8 cellular contexts compared by ENCODE assay signal in the genomic region with DNA sequence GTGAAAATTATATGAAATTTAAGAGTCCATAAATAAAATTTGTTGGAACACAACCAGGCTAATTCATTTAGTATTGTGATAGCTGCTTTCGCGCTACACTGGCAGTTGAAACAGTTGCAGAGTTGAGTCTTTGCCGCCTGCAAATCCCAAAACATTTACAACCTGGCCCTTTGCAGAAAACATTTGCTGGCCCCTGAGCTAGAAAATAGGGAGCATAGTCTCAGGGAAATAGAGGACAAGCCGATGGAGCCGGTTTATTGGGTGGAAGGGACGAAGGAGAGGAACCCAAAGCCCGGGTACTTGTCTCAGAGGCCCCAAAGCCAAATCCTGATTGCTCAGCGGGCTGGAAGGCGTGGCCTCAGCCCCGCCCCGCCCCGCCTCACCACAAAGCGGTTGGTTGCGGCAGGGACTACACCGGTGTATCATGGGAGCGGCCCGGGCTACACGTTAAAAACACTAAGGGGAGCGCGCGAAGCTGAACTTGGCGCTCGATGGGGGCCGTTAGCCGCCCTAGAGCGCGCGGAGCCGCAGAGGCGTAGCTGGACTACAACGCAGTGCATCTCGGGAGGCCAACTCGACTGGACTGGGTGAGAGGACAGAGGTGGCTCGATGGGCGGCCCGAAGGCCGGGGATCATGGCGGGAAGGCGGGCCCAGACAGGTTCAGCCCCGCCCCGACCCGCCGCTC. TPM values are rescaled to one million over a fixed set of nuclear protein-coding genes. Genes with fewer than 3 reads are reported as not detected.
A peak's percentile ranks its signal among the peaks of the same experiment; 100 is the strongest.
DNase-seq lines count a peak whose midpoint lies in the region; ATAC-seq and TF ChIP-seq lines count a peak whose summit lies in the region.

No MANE protein-coding gene starts in this region.

- peak; percentile 89 for ATAC-seq in foreskin keratinocyte

- H3K27ac Mint-ChIP-seq in neural crest cell (ENCODE audit: unreplicated experiment) = peak overlapping the region; percentile 97

- WGBS in stomach, 5 donors = 1 to 5% (median 3%) methylated on average over 20 to 43 of the region's 43 CpGs

- no peaks in the 10 kb centered on the region for H3K9me3 Mint-ChIP-seq in neural crest cell

- H3K4me3 ChIP-seq in HAP-1 (peak overlapping the region; percentile 55), MG63 (peak overlapping the region; percentile 63), stomach (peak overlapping the region; percentile 74 to 98 (median 92))

- H3K9me3 ChIP-seq in HAP-1 (no peaks in the 10 kb centered on the region), MG63 (no peaks in the 10 kb centered on the region), stomach (no peaks in the 10 kb centered on the region)

- no peaks in the 10 kb centered on the region for H3K27me3 ChIP-seq in HAP-1 (ENCODE audit: low read depth)
- no peaks in the 10 kb centered on the region for H3K27me3 ChIP-seq in MG63
- H3K27me3 ChIP-seq in foreskin keratinocyte = no peaks in the 10 kb centered on the region
- H3K27me3 ChIP-seq in stomach = no peaks in the 10 kb centered on the region

- H3K27ac ChIP-seq in foreskin keratinocyte (peak overlapping the region; percentile 48), stomach (peak overlapping the region; percentile 92 to 99 (median 93))

- intact Hi-C loops in stomach (cut with DNase I; ENCODE audit: low total_unique reads) = no loop called here

- peak overlapping the region; percentile 98 for H3K4me3 Mint-ChIP-seq in neural crest cell

- peaks cover 13% of the 10 kb centered on the region for H3K4me1 ChIP-seq in HAP-1
- H3K4me1 ChIP-seq in foreskin keratinocyte = no peaks in the 10 kb centered on the region
- H3K4me1 ChIP-seq in stomach = peaks cover 19 to 48% (median 39%) of the 10 kb centered on the region in 4 donors

- H3K36me3 Mint-ChIP-seq in neural crest cell (ENCODE audit: low read depth) = peaks cover 3% of the 10 kb centered on the region

- H3K4me1 Mint-ChIP-seq in neural crest cell = peaks cover 12% of the 10 kb centered on the region

- H3K27me3 Mint-ChIP-seq in neural crest cell (ENCODE audit: low read depth) = no peaks in the 10 kb centered on the region

- TF ChIP-seq CTCF in foreskin keratinocyte (conservative IDR thresholded peaks at IDR 0.05) (no peak), neural crest cell (conservative IDR thresholded peaks at IDR 0.05) (no peak), stomach (IDR thresholded peaks at IDR 0.05) (no peak)

- in situ Hi-C loops in G401 (cut with HindIII; ENCODE audit: low sequenced_read_pairs) (no loop called here), HAP-1 (cut with MboI; ENCODE audit: low sequenced_read_pairs) (no loop called here)

- no peak for TF ChIP-seq EP300 in stomach (IDR thresholded peaks at IDR 0.05)

- DNase-seq in G401 (ENCODE audit: low spot score) = peak; percentile 96
- DNase-seq in HAP-1 (ENCODE audit: low spot score in 2 of 2) = peak; percentile 98
- DNase-seq in MG63 = peak; percentile 98
- DNase-seq in SHP77 (lab: John Stamatoyannopoulos, UW) = peak; percentile 96 to 98
- peak; percentile 67 for DNase-seq in activated gamma-delta T cell (lab: John Stamatoyannopoulos, UW)
- peak; percentile 87 to 90 for DNase-seq in foreskin keratinocyte
- peak; percentile 81 for DNase-seq in neural crest cell (ENCODE audit: low read depth, low spot score)
- DNase-seq in stomach = peak; percentile 88

- TF ChIP-seq POLR2A in stomach (IDR thresholded peaks at IDR 0.05) = no peak

- H3K36me3 ChIP-seq in HAP-1 (replicated peaks) (peaks cover 20% of the 10 kb centered on the region), MG63 (peaks cover 28% of the 10 kb centered on the region), stomach (peaks cover 33 to 57% (median 51%) of the 10 kb centered on the region in 4 donors)

RNA-seq across cellular contexts. Expression of gene SAC3D1, which starts 0.3 kb away (rescaled TPM):
- 52.3 and 52.9 TPM in 2 replicates for total RNA-seq in G401 (2014; rRNA removed; shearing (Covaris generic))
- total RNA-seq in MG63 (2014; rRNA removed; shearing (Covaris generic); ENCODE audit: low replicate concordance) = 42.1 and 54.8 TPM in 2 replicates
- 14.6 and 19.0 TPM in 2 replicates for total RNA-seq in foreskin keratinocyte
- polyA plus RNA-seq in foreskin keratinocyte = 27.6 and 30.3 TPM in 2 replicates
- total RNA-seq in neural crest cell = 32.3 and 32.7 TPM in 2 replicates
- 10 to 100 TPM in 2 of 5 donors, 1 to 10 TPM in 3; 1.8 to 97.6 (median 6.7) TPM for total RNA-seq in stomach
- polyA plus RNA-seq in stomach = 10 to 100 TPM in 2 of 3 donors, 1 to 10 TPM in 1; 8.9 to 14.5 (median 14.4) TPM

RNA-seq across cellular contexts. Expression of gene SNX15, which starts 13.4 kb away (rescaled TPM):
- total RNA-seq in G401 (2014; rRNA removed; shearing (Covaris generic)) = 10.1 and 12.8 TPM in 2 replicates
- total RNA-seq in MG63 (2014; rRNA removed; shearing (Covaris generic); ENCODE audit: low replicate concordance) = 11.2 and 18.5 TPM in 2 replicates
- total RNA-seq in foreskin keratinocyte (16.2 and 16.8 TPM in 2 replicates), neural crest cell (31.7 and 36.5 TPM in 2 replicates), stomach (10 to 100 TPM in 4 of 5 donors, 1 to 10 TPM in 1; 4.2 to 45.8 (median 13.3) TPM)
- polyA plus RNA-seq in foreskin keratinocyte (18.5 and 18.9 TPM in 2 replicates), stomach (10 to 100 TPM; 18.7 to 22.5 (median 20.0) TPM)

RNA-seq across cellular contexts. Expression of gene NAALADL1, which starts 17.7 kb away (rescaled TPM):
- total RNA-seq in G401 (2014; rRNA removed; shearing (Covaris generic)) = not detected in 2 replicates
- total RNA-seq in MG63 (2014; rRNA removed; shearing (Covaris generic); ENCODE audit: low replicate concordance) = not detected in 2 replicates
- total RNA-seq in foreskin keratinocyte (5.6 and 11.7 TPM in 2 replicates), neural crest cell (0.30 and 0.35 TPM in 2 replicates), stomach (10 to 100 TPM in 2 of 5 donors, 1 to 10 TPM in 2, not detected in 1; 1.3 to 65.2 (median 18.1) TPM)
- polyA plus RNA-seq in foreskin keratinocyte (6.4 and 12.7 TPM in 2 replicates), stomach (10 to 100 TPM in 2 of 3 donors, 1 to 10 TPM in 1; 6.7 to 10.8 (median 10.0) TPM)

RNA-seq across cellular contexts. Expression of gene ARL2, which starts 26.7 kb away (rescaled TPM):
- 175 and 216 TPM in 2 replicates for total RNA-seq in G401 (2014; rRNA removed; shearing (Covaris generic))
- 170 and 249 TPM in 2 replicates for total RNA-seq in MG63 (2014; rRNA removed; shearing (Covaris generic); ENCODE audit: low replicate concordance)
- total RNA-seq in foreskin keratinocyte = 93.3 and 102 TPM in 2 replicates
- polyA plus RNA-seq in foreskin keratinocyte = 161 and 169 TPM in 2 replicates
- 112 and 117 TPM in 2 replicates for total RNA-seq in neural crest cell
- 100 to 1,000 TPM in 2 of 5 donors, 10 to 100 TPM in 2, 1 to 10 TPM in 1; 4.9 to 237 (median 57.2) TPM for total RNA-seq in stomach
- polyA plus RNA-seq in stomach = 100 to 1,000 TPM in 1 of 3 donors, 10 to 100 TPM in 2; 88.3 to 119 (median 98.0) TPM

RNA-seq across cellular contexts. Expression of gene CDCA5, which starts 43.2 kb away (rescaled TPM):
- 59.1 and 71.2 TPM in 2 replicates for total RNA-seq in G401 (2014; rRNA removed; shearing (Covaris generic))
- total RNA-seq in MG63 (2014; rRNA removed; shearing (Covaris generic); ENCODE audit: low replicate concordance) = 42.5 and 43.5 TPM in 2 replicates
- 37.4 and 42.8 TPM in 2 replicates for total RNA-seq in foreskin keratinocyte
- polyA plus RNA-seq in foreskin keratinocyte = 33.3 and 43.4 TPM in 2 replicates
- total RNA-seq in neural crest cell = 83.1 and 84.8 TPM in 2 replicates
- 1 to 10 TPM; 1.4 to 9.1 (median 2.2) TPM for total RNA-seq in stomach
- 1 to 10 TPM; 3.5 to 6.7 (median 4.6) TPM for polyA plus RNA-seq in stomach

Comparison
In these comparisons a context has a peak if more than half of its experiments do, and no peak if none do; other contexts are left out.
1. Peak in every context shown above with its lines: DNase-seq, ATAC-seq, H3K4me3 ChIP-seq and H3K27ac ChIP-seq.